2 cellular contexts compared by ENCODE assay signal in the genomic region with DNA sequence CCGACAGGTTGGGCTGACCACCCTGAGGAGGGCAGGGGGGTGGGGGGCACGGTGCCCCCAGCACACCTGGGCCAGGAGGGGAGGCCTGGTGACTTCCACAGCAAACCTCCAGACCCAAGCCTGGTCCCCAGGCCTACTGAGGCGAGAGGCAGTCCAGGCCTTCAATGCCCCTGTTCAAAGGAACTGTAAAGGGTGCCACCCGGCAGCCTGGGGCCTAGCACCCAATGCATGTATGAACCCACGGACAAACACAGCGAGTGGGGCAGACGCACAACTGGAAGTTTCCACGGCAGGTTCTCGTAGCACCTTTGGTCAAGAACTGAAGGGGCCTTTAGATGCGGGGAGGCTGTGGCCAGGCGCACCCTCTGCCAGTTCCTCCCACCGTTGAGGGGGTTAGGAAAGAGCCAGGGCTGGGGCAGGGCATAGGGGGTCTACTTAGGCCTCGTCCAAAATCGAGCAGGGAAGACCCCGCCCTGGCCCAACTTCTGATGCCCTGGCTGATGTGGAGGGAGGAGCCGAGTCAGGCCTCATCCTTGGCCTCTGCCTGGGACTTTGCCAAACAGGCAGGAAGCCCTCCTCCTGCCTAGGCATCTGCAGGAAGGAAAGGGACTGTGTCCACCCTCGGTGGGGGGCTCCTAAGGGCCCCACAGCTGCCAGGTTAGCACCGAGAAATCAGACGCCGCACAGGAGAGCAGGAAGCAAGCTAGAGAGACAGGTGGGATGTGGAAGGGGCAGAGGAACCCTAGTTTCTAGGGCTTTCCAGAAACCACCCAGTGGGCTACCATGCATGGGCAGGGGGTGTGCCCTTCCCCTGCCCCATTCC.
TF ChIP-seq lines count a peak whose summit lies in the region.

No MANE protein-coding gene starts in this region.

TF ChIP-seq in IMR-90, 13 proteins besides CTCF, POLR2A, EP300 and RAD21:
- no peak for TF ChIP-seq BHLHE40 (IDR thresholded peaks at IDR 0.05; ENCODE audit: low read depth, low read length)
- TF ChIP-seq MAFK (IDR thresholded peaks at IDR 0.05; ENCODE audit: low read depth, low read length), result no peak
- TF ChIP-seq, protein P1, sequence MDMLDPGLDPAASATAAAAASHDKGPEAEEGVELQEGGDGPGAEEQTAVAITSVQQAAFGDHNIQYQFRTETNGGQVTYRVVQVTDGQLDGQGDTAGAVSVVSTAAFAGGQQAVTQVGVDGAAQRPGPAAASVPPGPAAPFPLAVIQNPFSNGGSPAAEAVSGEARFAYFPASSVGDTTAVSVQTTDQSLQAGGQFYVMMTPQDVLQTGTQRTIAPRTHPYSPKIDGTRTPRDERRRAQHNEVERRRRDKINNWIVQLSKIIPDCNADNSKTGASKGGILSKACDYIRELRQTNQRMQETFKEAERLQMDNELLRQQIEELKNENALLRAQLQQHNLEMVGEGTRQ (IDR thresholded peaks at IDR 0.05; ENCODE audit: low read depth, low read length), result no peak
- no peak for TF ChIP-seq FOS (IDR thresholded peaks at IDR 0.05; ENCODE audit: low read depth, low read length)
- TF ChIP-seq, protein P2, sequence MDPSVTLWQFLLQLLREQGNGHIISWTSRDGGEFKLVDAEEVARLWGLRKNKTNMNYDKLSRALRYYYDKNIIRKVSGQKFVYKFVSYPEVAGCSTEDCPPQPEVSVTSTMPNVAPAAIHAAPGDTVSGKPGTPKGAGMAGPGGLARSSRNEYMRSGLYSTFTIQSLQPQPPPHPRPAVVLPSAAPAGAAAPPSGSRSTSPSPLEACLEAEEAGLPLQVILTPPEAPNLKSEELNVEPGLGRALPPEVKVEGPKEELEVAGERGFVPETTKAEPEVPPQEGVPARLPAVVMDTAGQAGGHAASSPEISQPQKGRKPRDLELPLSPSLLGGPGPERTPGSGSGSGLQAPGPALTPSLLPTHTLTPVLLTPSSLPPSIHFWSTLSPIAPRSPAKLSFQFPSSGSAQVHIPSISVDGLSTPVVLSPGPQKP (IDR thresholded peaks at IDR 0.05; ENCODE audit: borderline replicate concordance, low read depth, low read length), result no peak

TF ChIP-seq in GM12878, 131 proteins besides CTCF, POLR2A, EP300 and RAD21:
- TF ChIP-seq STAT1 (conservative IDR thresholded peaks at IDR 0.05), result no peak
- no peak for TF ChIP-seq SMARCA5 (IDR thresholded peaks at IDR 0.05)
- TF ChIP-seq SMAD5 (IDR thresholded peaks at IDR 0.05; ENCODE audit: low read depth), result no peak
- TF ChIP-seq, protein P3, sequence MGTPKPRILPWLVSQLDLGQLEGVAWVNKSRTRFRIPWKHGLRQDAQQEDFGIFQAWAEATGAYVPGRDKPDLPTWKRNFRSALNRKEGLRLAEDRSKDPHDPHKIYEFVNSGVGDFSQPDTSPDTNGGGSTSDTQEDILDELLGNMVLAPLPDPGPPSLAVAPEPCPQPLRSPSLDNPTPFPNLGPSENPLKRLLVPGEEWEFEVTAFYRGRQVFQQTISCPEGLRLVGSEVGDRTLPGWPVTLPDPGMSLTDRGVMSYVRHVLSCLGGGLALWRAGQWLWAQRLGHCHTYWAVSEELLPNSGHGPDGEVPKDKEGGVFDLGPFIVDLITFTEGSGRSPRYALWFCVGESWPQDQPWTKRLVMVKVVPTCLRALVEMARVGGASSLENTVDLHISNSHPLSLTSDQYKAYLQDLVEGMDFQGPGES (IDR thresholded peaks at IDR 0.05), result no peak
- no peak for TF ChIP-seq SMC3 (IDR thresholded peaks at IDR 0.05; ENCODE audit: borderline replicate concordance, low read length)
- TF ChIP-seq JUNB (IDR thresholded peaks at IDR 0.05), result no peak
- no peak for TF ChIP-seq CHD1 (IDR thresholded peaks at IDR 0.05; ENCODE audit: low read depth, low read length)
- no peak for TF ChIP-seq POLR2AphosphoS5 (IDR thresholded peaks at IDR 0.05; ENCODE audit: low read length)
- TF ChIP-seq, protein P4, sequence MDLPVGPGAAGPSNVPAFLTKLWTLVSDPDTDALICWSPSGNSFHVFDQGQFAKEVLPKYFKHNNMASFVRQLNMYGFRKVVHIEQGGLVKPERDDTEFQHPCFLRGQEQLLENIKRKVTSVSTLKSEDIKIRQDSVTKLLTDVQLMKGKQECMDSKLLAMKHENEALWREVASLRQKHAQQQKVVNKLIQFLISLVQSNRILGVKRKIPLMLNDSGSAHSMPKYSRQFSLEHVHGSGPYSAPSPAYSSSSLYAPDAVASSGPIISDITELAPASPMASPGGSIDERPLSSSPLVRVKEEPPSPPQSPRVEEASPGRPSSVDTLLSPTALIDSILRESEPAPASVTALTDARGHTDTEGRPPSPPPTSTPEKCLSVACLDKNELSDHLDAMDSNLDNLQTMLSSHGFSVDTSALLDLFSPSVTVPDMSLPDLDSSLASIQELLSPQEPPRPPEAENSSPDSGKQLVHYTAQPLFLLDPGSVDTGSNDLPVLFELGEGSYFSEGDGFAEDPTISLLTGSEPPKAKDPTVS (IDR thresholded peaks at IDR 0.05; ENCODE audit: low read depth, low read length), result no peak
- no peak for TF ChIP-seq RUNX3 (IDR thresholded peaks at IDR 0.05; ENCODE audit: low read length)
- TF ChIP-seq, protein P5, sequence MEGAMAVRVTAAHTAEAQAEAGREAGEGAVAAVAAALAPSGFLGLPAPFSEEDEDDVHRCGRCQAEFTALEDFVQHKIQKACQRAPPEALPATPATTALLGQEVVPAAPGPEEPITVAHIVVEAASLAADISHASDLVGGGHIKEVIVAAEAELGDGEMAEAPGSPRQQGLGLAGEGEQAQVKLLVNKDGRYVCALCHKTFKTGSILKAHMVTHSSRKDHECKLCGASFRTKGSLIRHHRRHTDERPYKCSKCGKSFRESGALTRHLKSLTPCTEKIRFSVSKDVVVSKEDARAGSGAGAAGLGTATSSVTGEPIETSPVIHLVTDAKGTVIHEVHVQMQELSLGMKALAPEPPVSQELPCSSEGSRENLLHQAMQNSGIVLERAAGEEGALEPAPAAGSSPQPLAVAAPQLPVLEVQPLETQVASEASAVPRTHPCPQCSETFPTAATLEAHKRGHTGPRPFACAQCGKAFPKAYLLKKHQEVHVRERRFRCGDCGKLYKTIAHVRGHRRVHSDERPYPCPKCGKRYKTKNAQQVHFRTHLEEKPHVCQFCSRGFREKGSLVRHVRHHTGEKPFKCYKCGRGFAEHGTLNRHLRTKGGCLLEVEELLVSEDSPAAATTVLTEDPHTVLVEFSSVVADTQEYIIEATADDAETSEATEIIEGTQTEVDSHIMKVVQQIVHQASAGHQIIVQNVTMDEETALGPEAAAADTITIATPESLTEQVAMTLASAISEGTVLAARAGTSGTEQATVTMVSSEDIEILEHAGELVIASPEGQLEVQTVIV (IDR thresholded peaks at IDR 0.05; ENCODE audit: borderline replicate concordance, partially characterized antibody), result no peak
- TF ChIP-seq SRF (IDR thresholded peaks at IDR 0.05; ENCODE audit: low read depth in 2 of 2, low read length in 2 of 2), result no peak
- no peak for TF ChIP-seq MTA2 (IDR thresholded peaks at IDR 0.05; ENCODE audit: low read depth)
